1 cellular context compared by ENCODE assay signal in the genomic region with DNA sequence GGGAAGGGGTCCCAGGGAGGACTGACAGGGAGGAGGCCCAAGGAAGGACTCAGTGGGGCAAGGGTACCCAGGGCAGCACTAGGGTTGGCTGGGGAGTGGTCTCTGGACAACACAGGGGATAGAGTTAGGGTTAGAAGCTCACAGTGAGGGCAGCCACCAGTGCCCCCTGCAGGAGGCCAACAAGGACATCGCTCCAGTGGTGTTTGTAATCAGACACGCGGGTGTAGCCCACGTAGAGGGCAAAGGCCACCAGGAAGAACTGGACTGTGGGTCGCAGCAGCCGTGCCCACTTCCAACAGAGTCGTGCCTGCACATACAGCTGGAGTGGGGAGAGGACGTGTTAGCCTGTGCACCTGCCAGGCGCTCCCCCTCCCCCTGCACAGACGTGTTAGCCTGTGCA.
TF ChIP-seq lines count a peak whose summit lies in the region.

No MANE protein-coding gene starts in this region.

TF ChIP-seq in HEK293T, 16 proteins besides CTCF, POLR2A, EP300 and RAD21 (continued from another document):
- TF ChIP-seq, protein P1, sequence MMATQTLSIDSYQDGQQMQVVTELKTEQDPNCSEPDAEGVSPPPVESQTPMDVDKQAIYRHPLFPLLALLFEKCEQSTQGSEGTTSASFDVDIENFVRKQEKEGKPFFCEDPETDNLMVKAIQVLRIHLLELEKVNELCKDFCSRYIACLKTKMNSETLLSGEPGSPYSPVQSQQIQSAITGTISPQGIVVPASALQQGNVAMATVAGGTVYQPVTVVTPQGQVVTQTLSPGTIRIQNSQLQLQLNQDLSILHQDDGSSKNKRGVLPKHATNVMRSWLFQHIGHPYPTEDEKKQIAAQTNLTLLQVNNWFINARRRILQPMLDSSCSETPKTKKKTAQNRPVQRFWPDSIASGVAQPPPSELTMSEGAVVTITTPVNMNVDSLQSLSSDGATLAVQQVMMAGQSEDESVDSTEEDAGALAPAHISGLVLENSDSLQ (IDR thresholded peaks at IDR 0.05): no peak
- TF ChIP-seq ELF4 (IDR thresholded peaks at IDR 0.05) (no peak), TARDBP (IDR thresholded peaks at IDR 0.05) (no peak)
